ENCODE assay signal across 8 cellular contexts in genomic region chr2:143686585-143687164, GRCh38.
DNase-seq lines count a peak whose midpoint lies in the region; ATAC-seq, FAIRE-seq and TF ChIP-seq lines count a peak whose summit lies in the region.

No MANE protein-coding gene starts in this region.

- H3K4me2 ChIP-seq in endothelial cell of umbilical vein (ENCODE audit: insufficient read depth, low read length) = no peak overlapping the region

- H3K27ac Mint-ChIP-seq in osteocyte (ENCODE audit: unreplicated experiment) = no peak overlapping the region
- no peak overlapping the region for H3K27ac Mint-ChIP-seq in T-helper 2 cell treated with Interferon-gamma antibody and Interleukin-4, amounts not matched to agents 5 μg/mL and 100 μg/mL, for 36 hours

- no peaks in the 10 kb centered on the region for H3K27me3 ChIP-seq in NT2/D1 (ENCODE audit: insufficient read depth, insufficient read length)
- H3K27me3 ChIP-seq in endothelial cell of umbilical vein (ENCODE audit: control insufficient read depth in 2 of 2, insufficient read depth in 2 of 2, low read length in 2 of 2) = no peaks in the 10 kb centered on the region

- no peak overlapping the region for H2AFZ ChIP-seq in endothelial cell of umbilical vein (ENCODE audit: low read depth, low read length)

- peaks cover 11% of the 10 kb centered on the region for H3K4me1 Mint-ChIP-seq in osteocyte (ENCODE audit: unreplicated experiment)
- peaks cover 2% of the 10 kb centered on the region for H3K4me1 Mint-ChIP-seq in T-helper 2 cell treated with Interferon-gamma antibody and Interleukin-4, amounts not matched to agents 5 μg/mL and 100 μg/mL, for 36 hours (ENCODE audit: low read depth)

- no peak overlapping the region for H3K27ac ChIP-seq in endothelial cell of umbilical vein (ENCODE audit: insufficient read depth, low read depth, low read length)

- peak; percentile 33 for FAIRE-seq in endothelial cell of umbilical vein (lab: Jason Lieb, UNC)

- H3K4me1 ChIP-seq in NT2/D1 (ENCODE audit: insufficient read depth, insufficient read length) (no peaks in the 10 kb centered on the region), endothelial cell of umbilical vein (ENCODE audit: control insufficient read depth, extremely low read depth, insufficient read depth, low read length) (no peaks in the 10 kb centered on the region)

- TF ChIP-seq POLR2A in endothelial cell of umbilical vein (IDR thresholded peaks at IDR 0.05; ENCODE audit: low read depth, low read length) = no peak

- no peak overlapping the region for H3K4me3 Mint-ChIP-seq in osteocyte (ENCODE audit: unreplicated experiment)
- H3K4me3 Mint-ChIP-seq in T-helper 2 cell treated with Interferon-gamma antibody and Interleukin-4, amounts not matched to agents 5 μg/mL and 100 μg/mL, for 36 hours = no peak overlapping the region

- POLR2A ChIA-PET in endothelial cell of umbilical vein (lab: Charles Lee) = no interaction called here

- TF ChIP-seq CTCF in endothelial cell of umbilical vein (IDR thresholded peaks at IDR 0.05; ENCODE audit: extremely low read depth in 1 of 2, insufficient read depth in 1 of 2, low read depth in 1 of 2, low read length in 2 of 2) (peak; percentile 32 to 52), osteocyte (IDR thresholded peaks at IDR 0.05) (peak; percentile 59)

- no peaks in the 10 kb centered on the region for H3K27me3 Mint-ChIP-seq in osteocyte (ENCODE audit: unreplicated experiment)
- no peaks in the 10 kb centered on the region for H3K27me3 Mint-ChIP-seq in T-helper 2 cell treated with Interferon-gamma antibody and Interleukin-4, amounts not matched to agents 5 μg/mL and 100 μg/mL, for 36 hours (ENCODE audit: low read depth)

- CTCF ChIA-PET in endothelial cell of umbilical vein (lab: Charles Lee) = interaction anchor here (0.9 to 1.4 kb wide), 3 partner anchors 8 to 56 kb away, joined by 3 to 6 read pairs (median 4); no protein-coding TSS in a partner anchor

- no peaks in the 10 kb centered on the region for H3K79me2 ChIP-seq in endothelial cell of umbilical vein (ENCODE audit: control insufficient read depth, insufficient read depth, low read length)

- DNase-seq in CMK (ENCODE audit: low read depth) = peak; percentile 8
- peak; percentile 28 for DNase-seq in NT2/D1 (ENCODE audit: low read depth, low spot score)
- peak; percentile 60 for DNase-seq in endothelial cell of umbilical vein (ENCODE audit: low read depth, low spot score)
- DNase-seq in osteocyte (ENCODE audit: extremely low spot score, unreplicated experiment) = no peak
- DNase-seq in T-helper 2 cell treated with Interferon-gamma antibody and Interleukin-4, amounts not matched to agents 5 μg/mL and 100 μg/mL, for 36 hours (ENCODE audit: low spot score) = no peak

- H3K36me3 Mint-ChIP-seq in osteocyte (ENCODE audit: unreplicated experiment) = no peaks in the 10 kb centered on the region
- peaks cover 6% of the 10 kb centered on the region for H3K36me3 Mint-ChIP-seq in T-helper 2 cell treated with Interferon-gamma antibody and Interleukin-4, amounts not matched to agents 5 μg/mL and 100 μg/mL, for 36 hours (ENCODE audit: low read depth)

- H3K4me3 ChIP-seq in NT2/D1 (ENCODE audit: insufficient read length, low read depth) = no peak overlapping the region
- H3K4me3 ChIP-seq in endothelial cell of umbilical vein (replicated peaks in 1 of 3; ENCODE audit: insufficient read depth in 1 of 3, low read depth in 1 of 3, low read length in 3 of 3) = no peak overlapping the region

- H3K9me1 ChIP-seq in endothelial cell of umbilical vein (replicated peaks; ENCODE audit: control insufficient read depth, extremely low read depth, insufficient read depth, low read length) = no peaks in the 10 kb centered on the region

- no peaks in the 10 kb centered on the region for H3K9me3 Mint-ChIP-seq in osteocyte (ENCODE audit: unreplicated experiment)
- H3K9me3 Mint-ChIP-seq in T-helper 2 cell treated with Interferon-gamma antibody and Interleukin-4, amounts not matched to agents 5 μg/mL and 100 μg/mL, for 36 hours = no peaks in the 10 kb centered on the region

- H3K9me3 ChIP-seq in NT2/D1 (ENCODE audit: insufficient read depth, low read length) (no peaks in the 10 kb centered on the region), endothelial cell of umbilical vein (replicated peaks; ENCODE audit: control insufficient read depth, insufficient read depth, low read length) (no peaks in the 10 kb centered on the region)

- H3K36me3 ChIP-seq in NT2/D1 (ENCODE audit: insufficient read depth, insufficient read length, low read length) (no peaks in the 10 kb centered on the region), endothelial cell of umbilical vein (ENCODE audit: control insufficient read depth in 2 of 2, extremely low read depth in 1 of 2, insufficient read depth in 2 of 2, low read length in 2 of 2) (no peaks in the 10 kb centered on the region)

- dilution Hi-C loops in endothelial cell of umbilical vein (cut with MboI; ENCODE audit: extremely low pct_ligation_motif_present, low sequenced_read_pairs) = no loop called here

- intact Hi-C loops in endothelial cell of umbilical vein (cut with micrococcal nuclease) = loop anchor here (1.0 to 2.0 kb wide), 2 partner anchors 646 to 830 kb away; a partner anchor contains a TSS

- H3K9ac ChIP-seq in NT2/D1 (ENCODE audit: insufficient read length, low read depth) (no peak overlapping the region), endothelial cell of umbilical vein (replicated peaks; ENCODE audit: extremely low read depth, insufficient read depth, low read length) (no peak overlapping the region)

- ATAC-seq in GM19438 (IDR thresholded peaks at IDR 0.05; ENCODE audit: low read depth, unreplicated experiment) (peak; percentile 69), HG03521 (IDR thresholded peaks at IDR 0.05; ENCODE audit: unreplicated experiment) (no peak), GM19452 (IDR thresholded peaks at IDR 0.05; ENCODE audit: unreplicated experiment) (no peak)

- no TSS peak for BruUV-seq in endothelial cell of umbilical vein (replicated peaks; lab: Mats Ljungman, UMichigan)

- H4K20me1 ChIP-seq in endothelial cell of umbilical vein (replicated peaks; ENCODE audit: control insufficient read depth, extremely low read depth, insufficient read depth, low read length) = no peaks in the 10 kb centered on the region

TF ChIP-seq in endothelial cell of umbilical vein, 7 proteins besides CTCF, POLR2A, EP300 and RAD21:
- TF ChIP-seq GATA2 (IDR thresholded peaks at IDR 0.05; ENCODE audit: insufficient read depth, insufficient read length, low read depth, low read length) = no peak
- no peak for TF ChIP-seq MAX (IDR thresholded peaks at IDR 0.05; ENCODE audit: insufficient read depth, insufficient read length)
- TF ChIP-seq MYC (IDR thresholded peaks at IDR 0.05; ENCODE audit: low read depth, low read length) = no peak
- TF ChIP-seq JUN (IDR thresholded peaks at IDR 0.05; ENCODE audit: borderline replicate concordance, insufficient read depth, insufficient read length, low read depth) = no peak

Comparison
In these comparisons a context has a peak if more than half of its experiments do, and no peak if none do; other contexts are left out.
1. DNase-seq: peak in CMK (single experiment), NT2/D1 (single experiment) and endothelial cell of umbilical vein (single experiment); none in osteocyte (single experiment) and T-helper 2 cell treated with Interferon-gamma antibody and Interleukin-4, amounts not matched to agents 5 μg/mL and 100 μg/mL, for 36 hours (single experiment).